In genomic region chr12:130743176-130743575, GRCh38 we compare ENCODE assay signal across 7 cellular contexts. TPM values are rescaled to one million over a fixed set of nuclear protein-coding genes. Genes with fewer than 3 reads are reported as not detected.
"Had no signal": no experiment of that assay in that cellular context is flagged by ENCODE, and none has a peak within 500 bp of the region (broad histone marks: within the 10 kb centered on the region; RNA-seq: fewer than 3 reads in every experiment).

No MANE protein-coding gene starts in this region.

- H2AFZ ChIP-seq: GM23338 had no signal

- ATAC-seq: GM23338 had no signal

- DNase-seq: H9, HCEC 1CT had no signal

- H3K4me2 ChIP-seq: GM23338 had no signal

- FAIRE-seq: H1, H54, HTR-8/SVneo had no signal

- H3K4me3 ChIP-seq: GM23338 had no signal

RNA-seq across cellular contexts. Expression of gene RIMBP2, which starts 27.1 kb away (rescaled TPM):
- polyA plus RNA-seq: IgD-negative memory B cell had no signal
